In genomic region chr15:28727026-28727425, GRCh38 we compare ENCODE assay signal across 4 cellular contexts. TPM values are rescaled to one million over a fixed set of nuclear protein-coding genes. Genes with fewer than 3 reads are reported as not detected.
"Had no signal": no experiment of that assay in that cellular context is flagged by ENCODE, and none has a peak within 500 bp of the region (broad histone marks: within the 10 kb centered on the region; RNA-seq: fewer than 3 reads in every experiment).

No MANE protein-coding gene starts in this region.

RNA-seq across cellular contexts. Expression of gene GOLGA8M, which starts 14.8 kb away (rescaled TPM):
- total RNA-seq: activated T-cell treated with anti-CD3 and anti-CD28 coated beads, Interleukin-2, amount 50 U/mL, for 4 hours; body of pancreas; bronchial epithelial cell had no signal
- polyA plus RNA-seq: cardiac muscle cell had no signal
